ENCODE assay signal across 19 cellular contexts in the genomic region with DNA sequence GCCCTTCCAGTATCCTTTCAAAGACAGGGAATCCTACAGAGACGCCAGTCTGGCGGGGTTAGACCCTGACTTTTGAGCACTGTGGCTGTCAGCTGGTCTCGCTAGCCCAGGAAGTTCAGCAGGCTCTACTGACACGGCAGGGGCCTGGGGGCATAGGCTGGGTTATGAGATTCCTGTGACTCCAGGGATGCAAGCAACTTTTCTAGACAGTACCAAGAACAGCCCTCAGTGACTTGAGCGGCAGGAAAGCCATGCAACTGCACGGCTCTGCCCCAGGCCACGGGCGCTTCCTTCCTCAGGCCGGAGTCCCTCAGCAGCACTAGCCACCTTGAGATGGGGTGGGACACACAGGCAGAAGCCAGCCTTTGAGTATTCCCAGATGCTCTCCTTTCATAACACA. TPM values are rescaled to one million over a fixed set of nuclear protein-coding genes. Genes with fewer than 3 reads are reported as not detected.
DNase-seq lines count a peak whose midpoint lies in the region; ATAC-seq, FAIRE-seq and TF ChIP-seq lines count a peak whose summit lies in the region.
"Had no signal": no experiment of that assay in that cellular context is flagged by ENCODE, and none has a peak within 500 bp of the region (broad histone marks: within the 10 kb centered on the region; RNA-seq: fewer than 3 reads in every experiment).

No MANE protein-coding gene starts in this region.

- H3K27ac Mint-ChIP-seq in chondrocyte (ENCODE audit: unreplicated experiment) = peak overlapping the region; percentile 63
- no peak overlapping the region for H3K27ac Mint-ChIP-seq in activated naive CD8-positive, alpha-beta T cell treated with anti-CD3 and anti-CD28 coated beads, Interleukin-2, amount 50 U/mL, for 24 hours
- H3K27ac Mint-ChIP-seq: activated naive CD4-positive, alpha-beta T cell treated with anti-CD3 and anti-CD28 coated beads for 36 hours; GM23338; stimulated activated naive B cell treated with anti-CD40 and anti-IgM and Interleukin-4, amounts not matched to agents 10 μg/mL and 1 μg/mL and 100 μg/mL, for 72 hours had no signal

- peaks cover 67% of the 10 kb centered on the region for H3K4me1 ChIP-seq in HepG2 (ENCODE audit: insufficient read depth, low read length)
- peaks cover 47 to 58% (median 50%) of the 10 kb centered on the region in 3 donors for H3K4me1 ChIP-seq in skeletal muscle tissue (ENCODE audit: control insufficient read depth in 3 of 3, insufficient read depth in 3 of 3, low read length in 3 of 3)

- H3K9me3 ChIP-seq in HepG2 (ENCODE audit: low read length) (no peaks in the 10 kb centered on the region), skeletal muscle tissue (ENCODE audit: control insufficient read depth in 3 of 3, low read length in 3 of 3) (no peaks in the 10 kb centered on the region)
- H3K9me3 ChIP-seq: lower lobe of right lung had no signal

- no peak for TF ChIP-seq RAD21 in HepG2 (CRISPR knock-in tag; IDR thresholded peaks at IDR 0.05)

- in situ Hi-C loops in HepG2 (cut with HindIII; ENCODE audit: extremely low pct_ligation_motif_present, low pct_unique_long_range_greater_than_20kb) = no loop called here

- H3K4me3 Mint-ChIP-seq in chondrocyte (ENCODE audit: unreplicated experiment) = no peak overlapping the region
- no peak overlapping the region for H3K4me3 Mint-ChIP-seq in activated naive CD8-positive, alpha-beta T cell treated with anti-CD3 and anti-CD28 coated beads, Interleukin-2, amount 50 U/mL, for 24 hours
- H3K4me3 Mint-ChIP-seq: activated naive CD4-positive, alpha-beta T cell treated with anti-CD3 and anti-CD28 coated beads for 36 hours; CD4-positive, CD25-positive, alpha-beta regulatory T cell; GM23338; stimulated activated naive B cell treated with anti-CD40 and anti-IgM and Interleukin-4, amounts not matched to agents 10 μg/mL and 1 μg/mL and 100 μg/mL, for 72 hours had no signal

- H3K9ac ChIP-seq in HepG2 (ENCODE audit: insufficient read depth, low read depth, low read length) = no peak overlapping the region
- H3K9ac ChIP-seq in skeletal muscle tissue (ENCODE audit: low read depth in 1 of 3, low read length in 3 of 3) = peak overlapping the region in 2 of 3 donors; percentile 34 to 40

- ATAC-seq in HepG2 = no peak
- ATAC-seq in activated naive CD8-positive, alpha-beta T cell treated with anti-CD3 and anti-CD28 coated beads, Interleukin-2, amount 50 U/mL, for 24 hours = no peak
- ATAC-seq: GM23338; lower lobe of right lung; stimulated activated naive B cell treated with anti-CD40 and anti-IgM and Interleukin-4, amounts not matched to agents 10 μg/mL and 1 μg/mL and 100 μg/mL, for 72 hours had no signal

- no peak overlapping the region for H2AFZ ChIP-seq in HepG2 (ENCODE audit: low read length)
- H2AFZ ChIP-seq: GM23338 had no signal

- WGBS in HepG2 (ENCODE audit: low lambda C conversion rate) = 87% methylated on average over 8 of the region's 9 CpGs

- TF ChIP-seq POLR2A in HepG2 (IDR thresholded peaks at IDR 0.05; ENCODE audit: insufficient read depth in 1 of 2, low read depth in 2 of 2, low read length in 2 of 2) = no peak

- no peak for TF ChIP-seq CTCF in chondrocyte (IDR thresholded peaks at IDR 0.05)
- TF ChIP-seq CTCF in HepG2 (CRISPR knock-in tag; IDR thresholded peaks at IDR 0.05) = no peak

- H3K27me3 Mint-ChIP-seq in chondrocyte (ENCODE audit: low read depth) = no peaks in the 10 kb centered on the region
- H3K27me3 Mint-ChIP-seq in activated naive CD8-positive, alpha-beta T cell treated with anti-CD3 and anti-CD28 coated beads, Interleukin-2, amount 50 U/mL, for 24 hours = no peaks in the 10 kb centered on the region
- H3K27me3 Mint-ChIP-seq: CD4-positive, CD25-positive, alpha-beta regulatory T cell; stimulated activated naive B cell treated with anti-CD40 and anti-IgM and Interleukin-4, amounts not matched to agents 10 μg/mL and 1 μg/mL and 100 μg/mL, for 72 hours had no signal

- H3K9me3 Mint-ChIP-seq in chondrocyte (ENCODE audit: low read depth) = no peaks in the 10 kb centered on the region
- H3K9me3 Mint-ChIP-seq in activated naive CD8-positive, alpha-beta T cell treated with anti-CD3 and anti-CD28 coated beads, Interleukin-2, amount 50 U/mL, for 24 hours = no peaks in the 10 kb centered on the region
- H3K9me3 Mint-ChIP-seq: activated naive CD4-positive, alpha-beta T cell treated with anti-CD3 and anti-CD28 coated beads for 36 hours; CD4-positive, CD25-positive, alpha-beta regulatory T cell; stimulated activated naive B cell treated with anti-CD40 and anti-IgM and Interleukin-4, amounts not matched to agents 10 μg/mL and 1 μg/mL and 100 μg/mL, for 72 hours had no signal

- H3K4me2 ChIP-seq in HepG2 (ENCODE audit: low read depth, low read length) = no peak overlapping the region
- H3K4me2 ChIP-seq: GM23338 had no signal

- peaks cover 57% of the 10 kb centered on the region for H3K4me1 Mint-ChIP-seq in chondrocyte (ENCODE audit: low read depth)
- H3K4me1 Mint-ChIP-seq in activated naive CD8-positive, alpha-beta T cell treated with anti-CD3 and anti-CD28 coated beads, Interleukin-2, amount 50 U/mL, for 24 hours = peaks cover 16% of the 10 kb centered on the region

- H3K79me2 ChIP-seq in HepG2 (ENCODE audit: insufficient read depth, low read length) = no peaks in the 10 kb centered on the region

- no peaks in the 10 kb centered on the region for H4K20me1 ChIP-seq in HepG2 (ENCODE audit: insufficient read depth, low read length)

- no peak for TF ChIP-seq EP300 in HepG2 (IDR thresholded peaks at IDR 0.05; ENCODE audit: low read depth in 2 of 2, low read length in 2 of 2)
- no peak for TF ChIP-seq EP300 in HepG2 (CRISPR knock-in tag; IDR thresholded peaks at IDR 0.05; ENCODE audit: borderline replicate concordance)

- intact Hi-C loops in HepG2 (cut with micrococcal nuclease; ENCODE audit: unreplicated experiment) = no loop called here

- H3K36me3 ChIP-seq in HepG2 (replicated peaks in 1 of 2; ENCODE audit: control insufficient read depth in 1 of 2, insufficient read depth in 2 of 2, low read length in 2 of 2) (no peaks in the 10 kb centered on the region; a peak in 1 of 5 replicates), skeletal muscle tissue (ENCODE audit: control insufficient read depth in 3 of 3, insufficient read depth in 3 of 3, low read length in 3 of 3) (peaks cover 36 to 37% (median 36%) of the 10 kb centered on the region in 3 donors)
- H3K36me3 ChIP-seq: lower lobe of right lung had no signal

- CTCF ChIA-PET in HepG2 (lab: Yijun Ruan, JAX; ENCODE audit: low intra/inter-chr PET ratio, low total read pairs) = no interaction called here

- H3K4me3 ChIP-seq in HepG2 (replicated peaks in 1 of 3; ENCODE audit: insufficient read depth in 1 of 3, low read depth in 2 of 3, low read length in 3 of 3) = no peak overlapping the region
- no peak overlapping the region for H3K4me3 ChIP-seq in skeletal muscle tissue (ENCODE audit: low read length in 3 of 3)
- H3K4me3 ChIP-seq: GM23338, lower lobe of right lung had no signal

- no TSS peak for BruUV-seq in HepG2 (replicated peaks; lab: Mats Ljungman, UMichigan)

- peak; percentile 71 for DNase-seq in ELF-1 (ENCODE audit: low read depth, low spot score)
- DNase-seq in chondrocyte (ENCODE audit: low spot score) = no peak
- no peak for DNase-seq in HepG2 (ENCODE audit: low spot score)
- no peak for DNase-seq in activated CD4-positive, alpha-beta T cell treated with anti-CD3 and anti-CD28 coated beads, Interleukin-2, amount 50 U/mL, for 48 hours
- no peak for DNase-seq in GM19239 (ENCODE audit: insufficient read length, low spot score)
- no peak for DNase-seq in NAMALWA (ENCODE audit: low spot score)
- DNase-seq in activated naive CD8-positive, alpha-beta T cell treated with anti-CD3 and anti-CD28 coated beads, Interleukin-2, amount 50 U/mL, for 24 hours = no peak
- DNase-seq: activated naive CD4-positive, alpha-beta T cell treated with anti-CD3 and anti-CD28 coated beads for 36 hours; activated T-cell treated with anti-CD3 and anti-CD28 coated beads for 4 hours; CD4-positive, CD25-positive, alpha-beta regulatory T cell; DMS79 treated with DMSO at 0.1 percent for 48 hours; lower lobe of right lung; NCI-H1436; stimulated activated CD4-positive, alpha-beta T cell treated with anti-CD3 and anti-CD28 coated beads, Interleukin-15, amount 100 ng/mL, for 24 hours; stimulated activated naive B cell treated with anti-CD40 and anti-IgM and Interleukin-4, amounts not matched to agents 10 μg/mL and 1 μg/mL and 100 μg/mL, for 72 hours had no signal

- H3K27me3 ChIP-seq in HepG2 (ENCODE audit: control insufficient read depth in 1 of 2, insufficient read depth in 2 of 2, low read length in 2 of 2) (no peaks in the 10 kb centered on the region), skeletal muscle tissue (ENCODE audit: control insufficient read depth in 3 of 3, insufficient read depth in 3 of 3, low read length in 3 of 3) (no peaks in the 10 kb centered on the region)

- FAIRE-seq in HepG2 (lab: Jason Lieb, UNC) (no peak), GM19239 (lab: Jason Lieb, UNC) (no peak)
- FAIRE-seq: TTC549, urothelium cell line had no signal

- H3K27ac ChIP-seq in HepG2 (ENCODE audit: extremely low read length, insufficient read depth, low read length) (no peak overlapping the region), skeletal muscle tissue (ENCODE audit: low read depth, low read length) (peak overlapping the region; percentile 43)

- POLR2A ChIA-PET in HepG2 (lab: Yijun Ruan, JAX) = no interaction called here

- H3K36me3 Mint-ChIP-seq in chondrocyte (ENCODE audit: low read depth) = peaks cover 3% of the 10 kb centered on the region
- peaks cover 1% of the 10 kb centered on the region for H3K36me3 Mint-ChIP-seq in activated naive CD8-positive, alpha-beta T cell treated with anti-CD3 and anti-CD28 coated beads, Interleukin-2, amount 50 U/mL, for 24 hours (ENCODE audit: low read depth)
- H3K36me3 Mint-ChIP-seq: CD4-positive, CD25-positive, alpha-beta regulatory T cell had no signal

RNA-seq across cellular contexts. Expression of a gene that starts 5.1 kb away (rescaled TPM):
- total RNA-seq in chondrocyte (47.0 to 54.9 TPM (median 47.4 TPM) in 3 replicates), HepG2 (2016; rRNA removed; fragmentation: Illumina TruSeq; extraction: Trizol) (153 and 186 TPM in 2 replicates), skeletal muscle tissue (51.7 TPM)
- total RNA-seq in HepG2 (2016; cell fraction: cytosol; rRNA removed; fragmentation: Illumina TruSeq; extraction: Trizol; ENCODE audit: low read depth) = 171 and 229 TPM in 2 replicates
- 166 and 191 TPM in 2 replicates for total RNA-seq in HepG2 (2016; cell fraction: insoluble cytoplasmic fraction; rRNA removed; fragmentation: Illumina TruSeq; extraction: Trizol)
- total RNA-seq in HepG2 (2016; cell fraction: membrane; rRNA removed; fragmentation: Illumina TruSeq; extraction: Trizol) = 186 and 219 TPM in 2 replicates
- total RNA-seq in HepG2 (2016; cell fraction: nucleus; rRNA removed; fragmentation: Illumina TruSeq; extraction: Trizol) = 86.2 and 101 TPM in 2 replicates
- polyA plus RNA-seq in HepG2 (2011; rRNA removed) = 123 and 142 TPM in 2 replicates
- 108 and 239 TPM in 2 replicates for polyA plus RNA-seq in HepG2 (2011; cell fraction: cytosol; rRNA removed)
- polyA plus RNA-seq in HepG2 (2011; cell fraction: nucleus; rRNA removed) = 125 and 162 TPM in 2 replicates
- 61.3 and 68.1 TPM in 2 replicates for polyA plus RNA-seq in HepG2 (2012)
- polyA plus RNA-seq in HepG2 (2016; cell fraction: cytosol; fragmentation: Illumina TruSeq; extraction: Trizol; ENCODE audit: low read depth) = 162 and 202 TPM in 2 replicates
- 128 and 130 TPM in 2 replicates for polyA plus RNA-seq in HepG2 (2016; cell fraction: insoluble cytoplasmic fraction; fragmentation: Illumina TruSeq; extraction: Trizol; ENCODE audit: low read depth)
- polyA plus RNA-seq in HepG2 (2016; cell fraction: membrane; fragmentation: Illumina TruSeq; extraction: Trizol; ENCODE audit: low read depth) = 134 and 168 TPM in 2 replicates
- polyA plus RNA-seq in HepG2 (2016; cell fraction: nucleus; fragmentation: Illumina TruSeq; extraction: Trizol; ENCODE audit: insufficient read depth, low read depth) = 129 and 133 TPM in 2 replicates
- polyA minus RNA-seq in HepG2 (2011; rRNA and poly(A)+ RNA removed; ENCODE audit: low replicate concordance) = 49.5 and 64.5 TPM in 2 replicates
- 22.7 and 31.5 TPM in 2 replicates for polyA minus RNA-seq in HepG2 (2011; cell fraction: cytosol; rRNA and poly(A)+ RNA removed)
- polyA minus RNA-seq in HepG2 (2011; cell fraction: nucleus; rRNA and poly(A)+ RNA removed) = 17.3 and 18.4 TPM in 2 replicates

RNA-seq across cellular contexts. Expression of a gene that starts 23.8 kb away (rescaled TPM):
- total RNA-seq in chondrocyte = 7.1 to 9.9 TPM (median 7.9 TPM) in 3 replicates
- total RNA-seq in HepG2 (2016; rRNA removed; fragmentation: Illumina TruSeq; extraction: Trizol) = 0.98 and 1.0 TPM in 2 replicates
- 0.81 and 1.1 TPM in 2 replicates for total RNA-seq in HepG2 (2016; cell fraction: cytosol; rRNA removed; fragmentation: Illumina TruSeq; extraction: Trizol; ENCODE audit: low read depth)
- 0.56 and 1.3 TPM in 2 replicates for total RNA-seq in HepG2 (2016; cell fraction: insoluble cytoplasmic fraction; rRNA removed; fragmentation: Illumina TruSeq; extraction: Trizol)
- 1.6 and 1.9 TPM in 2 replicates for total RNA-seq in HepG2 (2016; cell fraction: membrane; rRNA removed; fragmentation: Illumina TruSeq; extraction: Trizol)
- total RNA-seq in HepG2 (2016; cell fraction: nucleus; rRNA removed; fragmentation: Illumina TruSeq; extraction: Trizol) = 1.3 and 1.5 TPM in 2 replicates
- 36.7 and 45.2 TPM in 2 replicates for polyA plus RNA-seq in HepG2 (2011; rRNA removed)
- 20.7 and 22.4 TPM in 2 replicates for polyA plus RNA-seq in HepG2 (2011; cell fraction: cytosol; rRNA removed)
- polyA plus RNA-seq in HepG2 (2011; cell fraction: nucleus; rRNA removed) = 219 and 230 TPM in 2 replicates
- 37.3 and 46.9 TPM in 2 replicates for polyA plus RNA-seq in HepG2 (2012)
- polyA plus RNA-seq in HepG2 (2016; cell fraction: cytosol; fragmentation: Illumina TruSeq; extraction: Trizol; ENCODE audit: low read depth) = 0.70 and 1.5 TPM in 2 replicates
- polyA plus RNA-seq in HepG2 (2016; cell fraction: insoluble cytoplasmic fraction; fragmentation: Illumina TruSeq; extraction: Trizol; ENCODE audit: low read depth) = 1.3 and 2.2 TPM in 2 replicates
- 1.5 and 2.0 TPM in 2 replicates for polyA plus RNA-seq in HepG2 (2016; cell fraction: membrane; fragmentation: Illumina TruSeq; extraction: Trizol; ENCODE audit: low read depth)
- 3.7 and 4.4 TPM in 2 replicates for polyA plus RNA-seq in HepG2 (2016; cell fraction: nucleus; fragmentation: Illumina TruSeq; extraction: Trizol; ENCODE audit: insufficient read depth, low read depth)
- polyA minus RNA-seq in HepG2 (2011; rRNA and poly(A)+ RNA removed; ENCODE audit: low replicate concordance) = 12.3 and 14.1 TPM in 2 replicates
- polyA minus RNA-seq in HepG2 (2011; cell fraction: cytosol; rRNA and poly(A)+ RNA removed) = 6.8 and 7.6 TPM in 2 replicates
- 30.6 and 31.2 TPM in 2 replicates for polyA minus RNA-seq in HepG2 (2011; cell fraction: nucleus; rRNA and poly(A)+ RNA removed)
- total RNA-seq in skeletal muscle tissue = 89.8 TPM

RNA-seq across cellular contexts. Expression of a gene that starts 47.7 kb away (rescaled TPM):
- total RNA-seq in chondrocyte (143 to 158 TPM (median 156 TPM) in 3 replicates), HepG2 (2016; rRNA removed; fragmentation: Illumina TruSeq; extraction: Trizol) (85.7 and 96.2 TPM in 2 replicates), skeletal muscle tissue (151 TPM)
- 66.8 and 84.2 TPM in 2 replicates for total RNA-seq in HepG2 (2016; cell fraction: cytosol; rRNA removed; fragmentation: Illumina TruSeq; extraction: Trizol; ENCODE audit: low read depth)
- total RNA-seq in HepG2 (2016; cell fraction: insoluble cytoplasmic fraction; rRNA removed; fragmentation: Illumina TruSeq; extraction: Trizol) = 76.8 and 97.9 TPM in 2 replicates
- 171 and 190 TPM in 2 replicates for total RNA-seq in HepG2 (2016; cell fraction: membrane; rRNA removed; fragmentation: Illumina TruSeq; extraction: Trizol)
- 48.2 and 57.1 TPM in 2 replicates for total RNA-seq in HepG2 (2016; cell fraction: nucleus; rRNA removed; fragmentation: Illumina TruSeq; extraction: Trizol)
- 116 and 135 TPM in 2 replicates for polyA plus RNA-seq in HepG2 (2011; rRNA removed)
- 114 and 136 TPM in 2 replicates for polyA plus RNA-seq in HepG2 (2011; cell fraction: cytosol; rRNA removed)
- polyA plus RNA-seq in HepG2 (2011; cell fraction: nucleus; rRNA removed) = 362 and 435 TPM in 2 replicates
- polyA plus RNA-seq in HepG2 (2012) = 58.6 and 80.7 TPM in 2 replicates
- polyA plus RNA-seq in HepG2 (2016; cell fraction: cytosol; fragmentation: Illumina TruSeq; extraction: Trizol; ENCODE audit: low read depth) = 81.6 and 107 TPM in 2 replicates
- 105 and 119 TPM in 2 replicates for polyA plus RNA-seq in HepG2 (2016; cell fraction: insoluble cytoplasmic fraction; fragmentation: Illumina TruSeq; extraction: Trizol; ENCODE audit: low read depth)
- polyA plus RNA-seq in HepG2 (2016; cell fraction: membrane; fragmentation: Illumina TruSeq; extraction: Trizol; ENCODE audit: low read depth) = 182 and 194 TPM in 2 replicates
- 146 and 159 TPM in 2 replicates for polyA plus RNA-seq in HepG2 (2016; cell fraction: nucleus; fragmentation: Illumina TruSeq; extraction: Trizol; ENCODE audit: insufficient read depth, low read depth)
- 159 and 183 TPM in 2 replicates for polyA minus RNA-seq in HepG2 (2011; rRNA and poly(A)+ RNA removed; ENCODE audit: low replicate concordance)
- 76.1 and 78.3 TPM in 2 replicates for polyA minus RNA-seq in HepG2 (2011; cell fraction: cytosol; rRNA and poly(A)+ RNA removed)
- 46.7 and 48.0 TPM in 2 replicates for polyA minus RNA-seq in HepG2 (2011; cell fraction: nucleus; rRNA and poly(A)+ RNA removed)

RNA-seq across cellular contexts. Expression of a gene that starts 53.0 kb away (rescaled TPM):
- total RNA-seq in chondrocyte (2.1 to 2.8 TPM (median 2.6 TPM) in 3 replicates), HepG2 (2016; rRNA removed; fragmentation: Illumina TruSeq; extraction: Trizol) (3.2 and 4.2 TPM in 2 replicates), skeletal muscle tissue (3.7 TPM)
- 1.2 and 1.6 TPM in 2 replicates for total RNA-seq in HepG2 (2016; cell fraction: cytosol; rRNA removed; fragmentation: Illumina TruSeq; extraction: Trizol; ENCODE audit: low read depth)
- total RNA-seq in HepG2 (2016; cell fraction: insoluble cytoplasmic fraction; rRNA removed; fragmentation: Illumina TruSeq; extraction: Trizol) = 2.4 and 3.9 TPM in 2 replicates
- 4.3 and 4.4 TPM in 2 replicates for total RNA-seq in HepG2 (2016; cell fraction: membrane; rRNA removed; fragmentation: Illumina TruSeq; extraction: Trizol)
- total RNA-seq in HepG2 (2016; cell fraction: nucleus; rRNA removed; fragmentation: Illumina TruSeq; extraction: Trizol) = 3.6 and 4.2 TPM in 2 replicates
- polyA plus RNA-seq in HepG2 (2011; rRNA removed) = 2.8 and 4.0 TPM in 2 replicates
- 3.7 and 4.3 TPM in 2 replicates for polyA plus RNA-seq in HepG2 (2011; cell fraction: cytosol; rRNA removed)
- 7.2 and 7.5 TPM in 2 replicates for polyA plus RNA-seq in HepG2 (2011; cell fraction: nucleus; rRNA removed)
- 3.6 and 4.3 TPM in 2 replicates for polyA plus RNA-seq in HepG2 (2012)
- 1.0 and 1.1 TPM in 2 replicates for polyA plus RNA-seq in HepG2 (2016; cell fraction: cytosol; fragmentation: Illumina TruSeq; extraction: Trizol; ENCODE audit: low read depth)
- polyA plus RNA-seq in HepG2 (2016; cell fraction: insoluble cytoplasmic fraction; fragmentation: Illumina TruSeq; extraction: Trizol; ENCODE audit: low read depth) = 2.3 and 2.7 TPM in 2 replicates
- polyA plus RNA-seq in HepG2 (2016; cell fraction: membrane; fragmentation: Illumina TruSeq; extraction: Trizol; ENCODE audit: low read depth) = 3.4 and 3.5 TPM in 2 replicates
- polyA plus RNA-seq in HepG2 (2016; cell fraction: nucleus; fragmentation: Illumina TruSeq; extraction: Trizol; ENCODE audit: insufficient read depth, low read depth) = 2.8 and 3.1 TPM in 2 replicates
- 6.6 and 17.0 TPM in 2 replicates for polyA minus RNA-seq in HepG2 (2011; rRNA and poly(A)+ RNA removed; ENCODE audit: low replicate concordance)
- polyA minus RNA-seq in HepG2 (2011; cell fraction: cytosol; rRNA and poly(A)+ RNA removed) = 6.2 and 8.1 TPM in 2 replicates
- polyA minus RNA-seq in HepG2 (2011; cell fraction: nucleus; rRNA and poly(A)+ RNA removed) = 8.2 TPM in 2 replicates

RNA-seq across cellular contexts. Expression of a gene that starts 58.5 kb away (rescaled TPM):
- 117 to 152 TPM (median 121 TPM) in 3 replicates for total RNA-seq in chondrocyte
- 16.4 and 18.1 TPM in 2 replicates for total RNA-seq in HepG2 (2016; rRNA removed; fragmentation: Illumina TruSeq; extraction: Trizol)
- total RNA-seq in HepG2 (2016; cell fraction: cytosol; rRNA removed; fragmentation: Illumina TruSeq; extraction: Trizol; ENCODE audit: low read depth) = 11.2 and 14.6 TPM in 2 replicates
- total RNA-seq in HepG2 (2016; cell fraction: insoluble cytoplasmic fraction; rRNA removed; fragmentation: Illumina TruSeq; extraction: Trizol) = 17.0 and 18.3 TPM in 2 replicates
- total RNA-seq in HepG2 (2016; cell fraction: membrane; rRNA removed; fragmentation: Illumina TruSeq; extraction: Trizol) = 23.4 and 24.7 TPM in 2 replicates
- total RNA-seq in HepG2 (2016; cell fraction: nucleus; rRNA removed; fragmentation: Illumina TruSeq; extraction: Trizol) = 17.7 and 25.0 TPM in 2 replicates
- polyA plus RNA-seq in HepG2 (2011; rRNA removed) = 26.4 and 33.4 TPM in 2 replicates
- 14.8 and 26.4 TPM in 2 replicates for polyA plus RNA-seq in HepG2 (2011; cell fraction: cytosol; rRNA removed)
- polyA plus RNA-seq in HepG2 (2011; cell fraction: nucleus; rRNA removed) = 229 and 296 TPM in 2 replicates
- polyA plus RNA-seq in HepG2 (2012) = 28.4 and 33.9 TPM in 2 replicates
- polyA plus RNA-seq in HepG2 (2016; cell fraction: cytosol; fragmentation: Illumina TruSeq; extraction: Trizol; ENCODE audit: low read depth) = 13.6 and 14.2 TPM in 2 replicates
- polyA plus RNA-seq in HepG2 (2016; cell fraction: insoluble cytoplasmic fraction; fragmentation: Illumina TruSeq; extraction: Trizol; ENCODE audit: low read depth) = 20.2 and 25.5 TPM in 2 replicates
- polyA plus RNA-seq in HepG2 (2016; cell fraction: membrane; fragmentation: Illumina TruSeq; extraction: Trizol; ENCODE audit: low read depth) = 17.5 and 20.7 TPM in 2 replicates
- 61.5 and 67.7 TPM in 2 replicates for polyA plus RNA-seq in HepG2 (2016; cell fraction: nucleus; fragmentation: Illumina TruSeq; extraction: Trizol; ENCODE audit: insufficient read depth, low read depth)
- polyA minus RNA-seq in HepG2 (2011; rRNA and poly(A)+ RNA removed; ENCODE audit: low replicate concordance) = 34.0 and 46.7 TPM in 2 replicates
- polyA minus RNA-seq in HepG2 (2011; cell fraction: cytosol; rRNA and poly(A)+ RNA removed) = 23.8 and 25.1 TPM in 2 replicates
- polyA minus RNA-seq in HepG2 (2011; cell fraction: nucleus; rRNA and poly(A)+ RNA removed) = 29.2 and 32.3 TPM in 2 replicates
- 14.6 TPM for total RNA-seq in skeletal muscle tissue
